ENCODE assay signal across 13 cellular contexts in the genomic region with DNA sequence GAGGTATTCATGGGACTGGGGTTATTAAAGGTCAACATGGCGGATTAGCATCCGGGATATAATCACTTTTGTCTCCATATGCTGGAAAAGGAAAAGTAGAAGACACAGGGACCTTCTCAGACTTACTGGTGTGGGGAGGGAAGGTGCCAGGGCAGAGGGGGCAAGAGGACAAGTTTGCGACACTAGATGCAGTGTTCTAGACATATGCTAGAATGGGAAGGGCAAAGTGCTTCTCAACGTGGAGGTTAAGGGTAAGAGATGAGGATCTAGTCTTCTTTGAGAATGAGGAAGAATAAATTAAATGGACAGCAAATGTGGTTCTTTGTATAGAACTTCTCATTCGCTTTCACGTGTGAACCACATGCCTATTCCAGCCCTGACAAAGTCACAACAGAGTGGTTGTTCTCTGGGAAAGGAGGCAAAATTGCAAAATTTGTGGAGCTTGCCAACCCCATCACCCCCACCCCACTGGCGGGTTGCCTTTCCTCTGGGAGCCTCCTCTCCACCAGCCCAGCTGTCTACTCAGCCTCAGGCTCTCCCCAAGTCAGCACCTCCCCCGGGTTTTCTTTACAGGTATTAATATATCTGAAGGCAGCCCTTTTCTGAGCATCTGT. TPM values are rescaled to one million over a fixed set of nuclear protein-coding genes. Genes with fewer than 3 reads are reported as not detected.
A peak's percentile ranks its signal among the peaks of the same experiment; 100 is the strongest.
DNase-seq lines count a peak whose midpoint lies in the region; ATAC-seq and TF ChIP-seq lines count a peak whose summit lies in the region.
"Had no signal": no experiment of that assay in that cellular context is flagged by ENCODE, and none has a peak within 500 bp of the region (broad histone marks: within the 10 kb centered on the region; RNA-seq: fewer than 3 reads in every experiment).

No MANE protein-coding gene starts in this region.

- no peaks in the 10 kb centered on the region for H3K9me3 ChIP-seq in SK-N-SH
- H3K9me3 ChIP-seq in gastroesophageal sphincter, result peaks cover 0 to 4% (median 0%) of the 10 kb centered on the region in 3 donors
- H3K9me3 ChIP-seq: testis had no signal

- no peaks in the 10 kb centered on the region for H3F3A ChIP-seq in SK-N-SH (replicated peaks; ENCODE audit: insufficient read depth)

- H3K9ac ChIP-seq in SK-N-SH (no peak overlapping the region), rectal smooth muscle tissue (ENCODE audit: low read length) (no peak overlapping the region)

- no peak for TF ChIP-seq RAD21 in SK-N-SH (IDR thresholded peaks at IDR 0.05; ENCODE audit: low read length)

- TF ChIP-seq CTCF in SK-N-SH (IDR thresholded peaks at IDR 0.05), result no peak
- no peak for TF ChIP-seq CTCF in gastroesophageal sphincter (IDR thresholded peaks at IDR 0.05)

- H3K27ac ChIP-seq in SK-N-SH (ENCODE audit: low read depth in 2 of 2, low read length in 1 of 2), result no peak overlapping the region
- H3K27ac ChIP-seq in rectal smooth muscle tissue (ENCODE audit: low read depth, low read length), result no peak overlapping the region
- H3K27ac ChIP-seq in gastroesophageal sphincter, result no peak overlapping the region

- DNase-seq in SK-N-SH (no peak), NCI-H82 (lab: John Stamatoyannopoulos, UW) (peak; percentile 61), foreskin melanocyte (peak; percentile 95), AG08395 (ENCODE audit: low spot score) (no peak)
- DNase-seq: activated CD8-positive, alpha-beta memory T cell treated with anti-CD3 and anti-CD28 coated beads, Interleukin-2, amount 50 U/mL, for 48 hours; cerebellar nuclear complex; stimulated activated CD4-positive, alpha-beta T cell treated with anti-CD3 and anti-CD28 coated beads, Interleukin-1b, Interleukin-23, amount 100 ng/mL, for 48 hours; testis had no signal

- no peak for TF ChIP-seq POLR2A in gastroesophageal sphincter (IDR thresholded peaks at IDR 0.05)

- H3K36me3 ChIP-seq in SK-N-SH (replicated peaks in 1 of 2; ENCODE audit: control insufficient read depth in 1 of 2, insufficient read depth in 2 of 2, low read length in 1 of 2) (peaks cover 3 to 16% of the 10 kb centered on the region in 2 experiments), rectal smooth muscle tissue (ENCODE audit: control insufficient read depth, insufficient read depth, low read length) (no peaks in the 10 kb centered on the region), gastroesophageal sphincter (no peaks in the 10 kb centered on the region)

- H3K4me1 ChIP-seq in SK-N-SH (ENCODE audit: control insufficient read depth in 1 of 2, insufficient read depth in 2 of 2, low read depth in 1 of 2, low read length in 1 of 2), result peaks cover 3 to 18% of the 10 kb centered on the region in 2 experiments; a peak in 3 of 4 replicates
- no peaks in the 10 kb centered on the region for H3K4me1 ChIP-seq in rectal smooth muscle tissue (ENCODE audit: control insufficient read depth, insufficient read depth, low read length)
- peaks cover 0 to 35% (median 8%) of the 10 kb centered on the region in 3 donors for H3K4me1 ChIP-seq in gastroesophageal sphincter

- H3K4me2 ChIP-seq in SK-N-SH, result peak overlapping the region; percentile 94

- no peak overlapping the region for H2AFZ ChIP-seq in SK-N-SH (ENCODE audit: low read depth)

- H3K27me3 ChIP-seq in SK-N-SH (ENCODE audit: insufficient read depth) (no peaks in the 10 kb centered on the region), rectal smooth muscle tissue (ENCODE audit: control insufficient read depth, insufficient read depth, low read length) (no peaks in the 10 kb centered on the region), gastroesophageal sphincter (no peaks in the 10 kb centered on the region)
- H3K27me3 ChIP-seq: SJSA1, testis had no signal

- H4K20me1 ChIP-seq in SK-N-SH (ENCODE audit: insufficient read depth), result peaks cover 19% of the 10 kb centered on the region

- H3K79me2 ChIP-seq in SK-N-SH (ENCODE audit: insufficient read depth), result peaks cover 33% of the 10 kb centered on the region

- POLR2A ChIA-PET in SK-N-SH (lab: Yijun Ruan, JAX), result no interaction called here

- WGBS in SK-N-SH (ENCODE audit: low lambda C conversion rate), result 88% methylated on average over 8 of the region's 8 CpGs
- whole genome bisulfite sequencing in gastroesophageal sphincter (ENCODE audit: low coverage in 1 of 2), 2 donors, result 62 to 69% methylated on average over 3 to 8 of the region's 8 CpGs

- no peak for ATAC-seq in SK-N-SH treated with all-trans-retinoic acid at 6 μM for 48 hours
- ATAC-seq in GM21723 (IDR thresholded peaks at IDR 0.05; ENCODE audit: unreplicated experiment), result no peak
- no peak for ATAC-seq in gastroesophageal sphincter

- CTCF ChIA-PET in SK-N-SH (lab: Yijun Ruan, JAX), result no interaction called here

- TF ChIP-seq EP300 in SK-N-SH (IDR thresholded peaks at IDR 0.05; ENCODE audit: borderline replicate concordance in 1 of 2, low read depth in 1 of 2, low read length in 1 of 2), result no peak
- no peak for TF ChIP-seq EP300 in gastroesophageal sphincter (IDR thresholded peaks at IDR 0.05)

- no peaks in the 10 kb centered on the region for H3K9me2 ChIP-seq in SK-N-SH

- H3K4me3 ChIP-seq in SK-N-SH (ENCODE audit: low read depth in 2 of 2, low read length in 1 of 2) (no peak overlapping the region; a peak in 1 of 4 replicates), rectal smooth muscle tissue (ENCODE audit: low read length) (peak overlapping the region; percentile 90), gastroesophageal sphincter (peak overlapping the region in 1 of 2 donors; percentile 96)

TF ChIP-seq in SK-N-SH, 30 proteins besides CTCF, POLR2A, EP300 and RAD21 (continues in another document):
- no peak for TF ChIP-seq MXI1 (IDR thresholded peaks at IDR 0.05; ENCODE audit: low read depth, low read length)
- TF ChIP-seq NRF1 (IDR thresholded peaks at IDR 0.05; ENCODE audit: low read depth, low read length), result no peak
- TF ChIP-seq ELF1 (IDR thresholded peaks at IDR 0.05), result no peak
- TF ChIP-seq EZH2phosphoT487 (IDR thresholded peaks at IDR 0.05; ENCODE audit: borderline replicate concordance, low read depth), result no peak
- TF ChIP-seq, protein P1, sequence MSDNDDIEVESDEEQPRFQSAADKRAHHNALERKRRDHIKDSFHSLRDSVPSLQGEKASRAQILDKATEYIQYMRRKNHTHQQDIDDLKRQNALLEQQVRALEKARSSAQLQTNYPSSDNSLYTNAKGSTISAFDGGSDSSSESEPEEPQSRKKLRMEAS (IDR thresholded peaks at IDR 0.05; ENCODE audit: low read depth), result no peak
- no peak for TF ChIP-seq JUND (IDR thresholded peaks at IDR 0.05)
- no peak for TF ChIP-seq YY1 (IDR thresholded peaks at IDR 0.05; ENCODE audit: low read depth)
- no peak for TF ChIP-seq RXRA (IDR thresholded peaks at IDR 0.05; ENCODE audit: borderline replicate concordance, low read depth)
- TF ChIP-seq, protein P2, sequence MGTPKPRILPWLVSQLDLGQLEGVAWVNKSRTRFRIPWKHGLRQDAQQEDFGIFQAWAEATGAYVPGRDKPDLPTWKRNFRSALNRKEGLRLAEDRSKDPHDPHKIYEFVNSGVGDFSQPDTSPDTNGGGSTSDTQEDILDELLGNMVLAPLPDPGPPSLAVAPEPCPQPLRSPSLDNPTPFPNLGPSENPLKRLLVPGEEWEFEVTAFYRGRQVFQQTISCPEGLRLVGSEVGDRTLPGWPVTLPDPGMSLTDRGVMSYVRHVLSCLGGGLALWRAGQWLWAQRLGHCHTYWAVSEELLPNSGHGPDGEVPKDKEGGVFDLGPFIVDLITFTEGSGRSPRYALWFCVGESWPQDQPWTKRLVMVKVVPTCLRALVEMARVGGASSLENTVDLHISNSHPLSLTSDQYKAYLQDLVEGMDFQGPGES (IDR thresholded peaks at IDR 0.05; ENCODE audit: low read depth, low read length), result no peak
- TF ChIP-seq TEAD4 (IDR thresholded peaks at IDR 0.05; ENCODE audit: borderline replicate concordance, insufficient read depth), result no peak
- TF ChIP-seq POLR2AphosphoS5 (IDR thresholded peaks at IDR 0.05; ENCODE audit: low read depth, low read length), result no peak
- TF ChIP-seq RFX5 (IDR thresholded peaks at IDR 0.05; ENCODE audit: low read length), result no peak

TF ChIP-seq in SK-N-SH treated with all-trans-retinoic acid at 6 μM for 48 hours, 23 proteins besides CTCF, POLR2A, EP300 and RAD21:
- TF ChIP-seq RARB (CRISPR knock-in tag; IDR thresholded peaks at IDR 0.05) (no peak), ZNF70 (CRISPR knock-in tag; IDR thresholded peaks at IDR 0.05) (no peak), OSR1 (CRISPR knock-in tag; IDR thresholded peaks at IDR 0.05) (no peak), BACH2 (CRISPR knock-in tag; IDR thresholded peaks at IDR 0.05; ENCODE audit: borderline replicate concordance) (no peak)

RNA-seq across cellular contexts. Expression of a gene that starts 1.4 kb away (rescaled TPM):
- 379 and 420 TPM in 2 replicates for polyA plus RNA-seq in SK-N-SH (2012; rRNA removed)
- 504 and 630 TPM in 2 replicates for polyA plus RNA-seq in SK-N-SH (2012; cell fraction: cytosol; rRNA removed)
- 219 and 334 TPM in 2 replicates for polyA plus RNA-seq in SK-N-SH (2012; cell fraction: nucleus; rRNA removed)
- 100 to 1,000 TPM; 235 to 412 (median 359) TPM for total RNA-seq in gastroesophageal sphincter

Comparison
In these comparisons a context has a peak if more than half of its experiments do, and no peak if none do; other contexts are left out.
1. DNase-seq: peak in NCI-H82 (single experiment) and foreskin melanocyte (single experiment); none in SK-N-SH (single experiment) and AG08395 (single experiment).